10 cellular contexts compared by ENCODE assay signal in the genomic region with DNA sequence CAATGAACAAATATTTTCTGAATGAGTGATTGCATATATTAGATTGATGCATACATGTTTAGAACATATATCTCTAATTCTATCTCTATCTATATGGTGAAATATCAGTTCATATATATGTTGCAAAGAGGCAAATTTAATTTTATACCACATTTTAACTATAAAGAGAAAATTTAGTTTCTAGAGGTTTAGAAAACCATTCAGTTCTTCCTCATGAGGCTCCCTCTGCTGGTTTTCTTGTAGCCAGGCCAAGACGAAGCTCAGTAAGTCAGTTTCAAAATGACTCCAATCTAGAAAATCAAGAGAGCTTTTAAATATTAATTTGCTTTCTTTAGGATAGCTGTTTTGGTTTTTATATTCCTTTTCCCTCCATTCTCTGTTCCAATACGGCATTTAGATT.
DNase-seq lines count a peak whose midpoint lies in the region; ATAC-seq and TF ChIP-seq lines count a peak whose summit lies in the region.
"Had no signal": no experiment of that assay in that cellular context is flagged by ENCODE, and none has a peak within 500 bp of the region (broad histone marks: within the 10 kb centered on the region; RNA-seq: fewer than 3 reads in every experiment).

No MANE protein-coding gene starts in this region.

- H3K4me1 Mint-ChIP-seq in activated CD4-positive, alpha-beta memory T cell treated with anti-CD3 and anti-CD28 coated beads for 36 hours (ENCODE audit: low read depth), result no peaks in the 10 kb centered on the region

- H3K27ac ChIP-seq in brain microvascular endothelial cell (no peak overlapping the region), osteoblast (ENCODE audit: low read depth, low read length) (no peak overlapping the region), vagina (no peak overlapping the region), ovary (no peak overlapping the region)

- ATAC-seq in HG03159 (IDR thresholded peaks at IDR 0.05; ENCODE audit: unreplicated experiment), result peak; percentile 54
- ATAC-seq: Panc1 had no signal

- H3K27me3 ChIP-seq in brain microvascular endothelial cell (replicated peaks) (no peaks in the 10 kb centered on the region), osteoblast (ENCODE audit: insufficient read depth, low read length) (no peaks in the 10 kb centered on the region), vagina (no peaks in the 10 kb centered on the region), ovary (no peaks in the 10 kb centered on the region)

- 39 to 45% (median 43%) methylated on average over 2 of the region's 2 CpGs for WGBS in ovary, 3 donors

- peak; percentile 41 for TF ChIP-seq CTCF in GM12872 (IDR thresholded peaks at IDR 0.05; ENCODE audit: insufficient read depth, low read depth, low read length)
- TF ChIP-seq CTCF in brain microvascular endothelial cell (IDR thresholded peaks at IDR 0.05; ENCODE audit: low read depth, low read length, missing control alignments), result peak; percentile 69
- peak; percentile 31 for TF ChIP-seq CTCF in osteoblast (IDR thresholded peaks at IDR 0.05; ENCODE audit: extremely low read depth, low read depth, low read length)
- TF ChIP-seq CTCF in vagina (IDR thresholded peaks at IDR 0.05), result no peak
- no peak for TF ChIP-seq CTCF in ovary (IDR thresholded peaks at IDR 0.05)

- H3K4me3 Mint-ChIP-seq in activated CD4-positive, alpha-beta memory T cell treated with anti-CD3 and anti-CD28 coated beads for 36 hours, result no peak overlapping the region
- H3K4me3 Mint-ChIP-seq: stimulated activated naive CD8-positive, alpha-beta T cell treated with anti-CD3 and anti-CD28 coated beads, Interleukin-15, Interleukin-2, amounts not matched to agents 100 ng/mL and 50 ng/mL, for 24 hours had no signal

- CTCF ChIA-PET in activated CD4-positive, alpha-beta memory T cell treated with anti-CD3 and anti-CD28 coated beads for 36 hours (lab: Charles Lee), result interaction anchor here (0.6 to 1.3 kb wide), 3 partner anchors 147 to 1611 kb away, joined by 3 to 4 read pairs (median 4); no protein-coding TSS in a partner anchor

- H3K36me3 Mint-ChIP-seq in activated CD4-positive, alpha-beta memory T cell treated with anti-CD3 and anti-CD28 coated beads for 36 hours, result no peaks in the 10 kb centered on the region

- TF ChIP-seq POLR2A in vagina (IDR thresholded peaks at IDR 0.05) (no peak), ovary (IDR thresholded peaks at IDR 0.05) (no peak)

- H3K36me3 ChIP-seq in brain microvascular endothelial cell (replicated peaks) (no peaks in the 10 kb centered on the region), osteoblast (ENCODE audit: insufficient read depth, low read length) (no peaks in the 10 kb centered on the region), vagina (no peaks in the 10 kb centered on the region), ovary (no peaks in the 10 kb centered on the region)

- no peaks in the 10 kb centered on the region for H3K9me3 Mint-ChIP-seq in activated CD4-positive, alpha-beta memory T cell treated with anti-CD3 and anti-CD28 coated beads for 36 hours
- H3K9me3 Mint-ChIP-seq: stimulated activated naive CD8-positive, alpha-beta T cell treated with anti-CD3 and anti-CD28 coated beads, Interleukin-15, Interleukin-2, amounts not matched to agents 100 ng/mL and 50 ng/mL, for 24 hours had no signal

- no peaks in the 10 kb centered on the region for H4K20me1 ChIP-seq in osteoblast (ENCODE audit: insufficient read depth, low read length)

- H3K9me3 ChIP-seq in osteoblast (ENCODE audit: low read depth, low read length) (no peaks in the 10 kb centered on the region), vagina (no peaks in the 10 kb centered on the region), ovary (no peaks in the 10 kb centered on the region)

- no peak overlapping the region for H3K27ac Mint-ChIP-seq in activated CD4-positive, alpha-beta memory T cell treated with anti-CD3 and anti-CD28 coated beads for 36 hours
- H3K27ac Mint-ChIP-seq: stimulated activated naive CD8-positive, alpha-beta T cell treated with anti-CD3 and anti-CD28 coated beads, Interleukin-15, Interleukin-2, amounts not matched to agents 100 ng/mL and 50 ng/mL, for 24 hours had no signal

- H3K4me1 ChIP-seq in osteoblast (ENCODE audit: insufficient read depth, low read length) (no peaks in the 10 kb centered on the region), vagina (no peaks in the 10 kb centered on the region), ovary (ENCODE audit: insufficient read depth) (no peaks in the 10 kb centered on the region)

- TF ChIP-seq EP300 in ovary (IDR thresholded peaks at IDR 0.05), result no peak

- H3K27me3 Mint-ChIP-seq in activated CD4-positive, alpha-beta memory T cell treated with anti-CD3 and anti-CD28 coated beads for 36 hours, result no peaks in the 10 kb centered on the region
- H3K27me3 Mint-ChIP-seq: stimulated activated naive CD8-positive, alpha-beta T cell treated with anti-CD3 and anti-CD28 coated beads, Interleukin-15, Interleukin-2, amounts not matched to agents 100 ng/mL and 50 ng/mL, for 24 hours had no signal

- intact Hi-C loops in activated CD4-positive, alpha-beta memory T cell treated with anti-CD3 and anti-CD28 coated beads for 36 hours (cut with micrococcal nuclease), result no loop called here
- intact Hi-C loops in vagina (cut with DNase I) (no loop called here), ovary (cut with DNase I) (no loop called here)

- in situ Hi-C loops in brain microvascular endothelial cell (cut with HindIII; ENCODE audit: low pct_ligation_motif_present, low sequenced_read_pairs), result no loop called here

- POLR2A ChIA-PET in activated CD4-positive, alpha-beta memory T cell treated with anti-CD3 and anti-CD28 coated beads for 36 hours (lab: Charles Lee), result no interaction called here

- no peaks in the 10 kb centered on the region for H3K79me2 ChIP-seq in osteoblast (ENCODE audit: insufficient read depth, low read length)

- H2AFZ ChIP-seq in osteoblast (ENCODE audit: low read length), result no peak overlapping the region

- H3K4me2 ChIP-seq in osteoblast (ENCODE audit: insufficient read depth, low read length), result no peak overlapping the region

- DNase-seq in brain microvascular endothelial cell (peak; percentile 11), osteoblast (ENCODE audit: insufficient read length, low spot score, missing footprints) (no peak), NCI-H2081 (lab: John Stamatoyannopoulos, UW) (no peak), vagina (ENCODE audit: extremely low spot score in 2 of 2) (no peak), ovary (no peak)
- DNase-seq in activated CD4-positive, alpha-beta memory T cell treated with anti-CD3 and anti-CD28 coated beads for 36 hours, result no peak

- H3K4me3 ChIP-seq in brain microvascular endothelial cell (ENCODE audit: low read depth, low read length), result no peak overlapping the region
- H3K4me3 ChIP-seq in osteoblast (ENCODE audit: insufficient read depth, low read length), result no peak overlapping the region
- H3K4me3 ChIP-seq in vagina, result no peak overlapping the region
- no peak overlapping the region for H3K4me3 ChIP-seq in ovary

Comparison
In these comparisons a context has a peak if more than half of its experiments do, and no peak if none do; other contexts are left out.
1. CTCF ChIP-seq: peak in GM12872 (single experiment), brain microvascular endothelial cell (single experiment) and osteoblast (single experiment); none in vagina (0 of 3) and ovary (0 of 3).